1 cellular context compared by ENCODE assay signal in the genomic region with DNA sequence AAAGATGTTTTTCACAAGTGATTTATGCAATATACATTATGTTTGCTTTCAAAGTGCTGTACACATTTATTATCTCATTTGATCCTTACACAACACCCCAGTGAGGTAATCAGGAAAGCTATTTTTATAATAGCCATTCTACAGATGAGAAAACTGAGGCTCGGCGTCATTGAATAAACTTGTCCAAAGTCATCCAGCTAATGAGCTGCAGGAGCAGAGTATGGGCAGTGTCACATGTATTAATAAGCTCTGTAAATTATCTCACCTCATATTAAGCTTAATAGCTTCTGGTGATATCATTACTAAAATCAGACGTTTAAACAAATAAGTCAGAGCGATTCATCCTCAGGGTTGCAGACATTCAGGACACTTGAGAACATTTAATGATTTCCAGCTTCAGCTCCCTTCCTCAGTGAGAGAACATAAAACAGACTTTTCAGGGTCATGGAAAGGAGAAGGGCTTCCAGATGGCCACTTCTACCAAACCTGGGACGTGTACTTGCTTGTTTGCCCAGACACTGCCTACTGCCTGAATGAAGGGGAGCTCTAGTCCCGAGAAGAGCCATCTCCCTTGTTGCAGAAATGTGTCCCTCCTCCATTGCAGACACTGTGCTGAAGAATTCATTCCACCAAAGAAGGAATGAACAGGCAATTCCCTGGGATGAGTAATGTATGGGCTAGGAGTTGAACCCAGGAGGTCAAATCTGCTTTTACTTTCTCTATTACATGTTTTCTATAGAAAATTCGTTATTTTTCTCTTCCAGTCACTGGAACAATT.
A peak's percentile ranks its signal among the peaks of the same experiment; 100 is the strongest.
TF ChIP-seq lines count a peak whose summit lies in the region.

No MANE protein-coding gene starts in this region.

TF ChIP-seq in K562, 482 proteins besides CTCF, POLR2A, EP300 and RAD21:
- TF ChIP-seq, protein P1, sequence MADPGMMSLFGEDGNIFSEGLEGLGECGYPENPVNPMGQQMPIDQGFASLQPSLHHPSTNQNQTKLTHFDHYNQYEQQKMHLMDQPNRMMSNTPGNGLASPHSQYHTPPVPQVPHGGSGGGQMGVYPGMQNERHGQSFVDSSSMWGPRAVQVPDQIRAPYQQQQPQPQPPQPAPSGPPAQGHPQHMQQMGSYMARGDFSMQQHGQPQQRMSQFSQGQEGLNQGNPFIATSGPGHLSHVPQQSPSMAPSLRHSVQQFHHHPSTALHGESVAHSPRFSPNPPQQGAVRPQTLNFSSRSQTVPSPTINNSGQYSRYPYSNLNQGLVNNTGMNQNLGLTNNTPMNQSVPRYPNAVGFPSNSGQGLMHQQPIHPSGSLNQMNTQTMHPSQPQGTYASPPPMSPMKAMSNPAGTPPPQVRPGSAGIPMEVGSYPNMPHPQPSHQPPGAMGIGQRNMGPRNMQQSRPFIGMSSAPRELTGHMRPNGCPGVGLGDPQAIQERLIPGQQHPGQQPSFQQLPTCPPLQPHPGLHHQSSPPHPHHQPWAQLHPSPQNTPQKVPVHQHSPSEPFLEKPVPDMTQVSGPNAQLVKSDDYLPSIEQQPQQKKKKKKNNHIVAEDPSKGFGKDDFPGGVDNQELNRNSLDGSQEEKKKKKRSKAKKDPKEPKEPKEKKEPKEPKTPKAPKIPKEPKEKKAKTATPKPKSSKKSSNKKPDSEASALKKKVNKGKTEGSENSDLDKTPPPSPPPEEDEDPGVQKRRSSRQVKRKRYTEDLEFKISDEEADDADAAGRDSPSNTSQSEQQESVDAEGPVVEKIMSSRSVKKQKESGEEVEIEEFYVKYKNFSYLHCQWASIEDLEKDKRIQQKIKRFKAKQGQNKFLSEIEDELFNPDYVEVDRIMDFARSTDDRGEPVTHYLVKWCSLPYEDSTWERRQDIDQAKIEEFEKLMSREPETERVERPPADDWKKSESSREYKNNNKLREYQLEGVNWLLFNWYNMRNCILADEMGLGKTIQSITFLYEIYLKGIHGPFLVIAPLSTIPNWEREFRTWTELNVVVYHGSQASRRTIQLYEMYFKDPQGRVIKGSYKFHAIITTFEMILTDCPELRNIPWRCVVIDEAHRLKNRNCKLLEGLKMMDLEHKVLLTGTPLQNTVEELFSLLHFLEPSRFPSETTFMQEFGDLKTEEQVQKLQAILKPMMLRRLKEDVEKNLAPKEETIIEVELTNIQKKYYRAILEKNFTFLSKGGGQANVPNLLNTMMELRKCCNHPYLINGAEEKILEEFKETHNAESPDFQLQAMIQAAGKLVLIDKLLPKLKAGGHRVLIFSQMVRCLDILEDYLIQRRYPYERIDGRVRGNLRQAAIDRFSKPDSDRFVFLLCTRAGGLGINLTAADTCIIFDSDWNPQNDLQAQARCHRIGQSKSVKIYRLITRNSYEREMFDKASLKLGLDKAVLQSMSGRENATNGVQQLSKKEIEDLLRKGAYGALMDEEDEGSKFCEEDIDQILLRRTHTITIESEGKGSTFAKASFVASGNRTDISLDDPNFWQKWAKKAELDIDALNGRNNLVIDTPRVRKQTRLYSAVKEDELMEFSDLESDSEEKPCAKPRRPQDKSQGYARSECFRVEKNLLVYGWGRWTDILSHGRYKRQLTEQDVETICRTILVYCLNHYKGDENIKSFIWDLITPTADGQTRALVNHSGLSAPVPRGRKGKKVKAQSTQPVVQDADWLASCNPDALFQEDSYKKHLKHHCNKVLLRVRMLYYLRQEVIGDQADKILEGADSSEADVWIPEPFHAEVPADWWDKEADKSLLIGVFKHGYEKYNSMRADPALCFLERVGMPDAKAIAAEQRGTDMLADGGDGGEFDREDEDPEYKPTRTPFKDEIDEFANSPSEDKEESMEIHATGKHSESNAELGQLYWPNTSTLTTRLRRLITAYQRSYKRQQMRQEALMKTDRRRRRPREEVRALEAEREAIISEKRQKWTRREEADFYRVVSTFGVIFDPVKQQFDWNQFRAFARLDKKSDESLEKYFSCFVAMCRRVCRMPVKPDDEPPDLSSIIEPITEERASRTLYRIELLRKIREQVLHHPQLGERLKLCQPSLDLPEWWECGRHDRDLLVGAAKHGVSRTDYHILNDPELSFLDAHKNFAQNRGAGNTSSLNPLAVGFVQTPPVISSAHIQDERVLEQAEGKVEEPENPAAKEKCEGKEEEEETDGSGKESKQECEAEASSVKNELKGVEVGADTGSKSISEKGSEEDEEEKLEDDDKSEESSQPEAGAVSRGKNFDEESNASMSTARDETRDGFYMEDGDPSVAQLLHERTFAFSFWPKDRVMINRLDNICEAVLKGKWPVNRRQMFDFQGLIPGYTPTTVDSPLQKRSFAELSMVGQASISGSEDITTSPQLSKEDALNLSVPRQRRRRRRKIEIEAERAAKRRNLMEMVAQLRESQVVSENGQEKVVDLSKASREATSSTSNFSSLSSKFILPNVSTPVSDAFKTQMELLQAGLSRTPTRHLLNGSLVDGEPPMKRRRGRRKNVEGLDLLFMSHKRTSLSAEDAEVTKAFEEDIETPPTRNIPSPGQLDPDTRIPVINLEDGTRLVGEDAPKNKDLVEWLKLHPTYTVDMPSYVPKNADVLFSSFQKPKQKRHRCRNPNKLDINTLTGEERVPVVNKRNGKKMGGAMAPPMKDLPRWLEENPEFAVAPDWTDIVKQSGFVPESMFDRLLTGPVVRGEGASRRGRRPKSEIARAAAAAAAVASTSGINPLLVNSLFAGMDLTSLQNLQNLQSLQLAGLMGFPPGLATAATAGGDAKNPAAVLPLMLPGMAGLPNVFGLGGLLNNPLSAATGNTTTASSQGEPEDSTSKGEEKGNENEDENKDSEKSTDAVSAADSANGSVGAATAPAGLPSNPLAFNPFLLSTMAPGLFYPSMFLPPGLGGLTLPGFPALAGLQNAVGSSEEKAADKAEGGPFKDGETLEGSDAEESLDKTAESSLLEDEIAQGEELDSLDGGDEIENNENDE (IDR thresholded peaks at IDR 0.05; ENCODE audit: low read depth, low read length), result no peak
- TF ChIP-seq RBM25 (IDR thresholded peaks at IDR 0.05; ENCODE audit: low read depth, low read length, severe bottlenecking) (peak; percentile 82), JUN (IDR thresholded peaks at IDR 0.05; ENCODE audit: borderline replicate concordance, low read depth, low read length) (no peak), JUN (CRISPR knock-in tag; IDR thresholded peaks at IDR 0.05; ENCODE audit: borderline replicate concordance) (no peak)
TF ChIP-seq in K562: peak in this region for 1.
